In genomic region chr3:114290911-114291901, GRCh38 we compare ENCODE assay signal across 8 cellular contexts. TPM values are rescaled to one million over a fixed set of nuclear protein-coding genes. Genes with fewer than 3 reads are reported as not detected.
DNase-seq lines count a peak whose midpoint lies in the region; ATAC-seq and TF ChIP-seq lines count a peak whose summit lies in the region.

No MANE protein-coding gene starts in this region.

- H3K4me3 ChIP-seq in dorsolateral prefrontal cortex (no peak overlapping the region), mesendoderm (ENCODE audit: low read length) (no peak overlapping the region)

- H3K79me1 ChIP-seq in mesendoderm (ENCODE audit: low read length): no peaks in the 10 kb centered on the region

- no peak overlapping the region for H4K5ac ChIP-seq in mesendoderm (ENCODE audit: low read length)

- no peak overlapping the region for H2BK5ac ChIP-seq in mesendoderm (ENCODE audit: low read length)

- H3K27ac ChIP-seq in dorsolateral prefrontal cortex: no peak overlapping the region
- H3K27ac ChIP-seq in mesendoderm (ENCODE audit: low read depth, low read length): no peak overlapping the region

- ATAC-seq in GM18909 (IDR thresholded peaks at IDR 0.05; ENCODE audit: poor library complexity, unreplicated experiment) (peak; percentile 89), HG03097 (IDR thresholded peaks at IDR 0.05; ENCODE audit: low FRiP score, unreplicated experiment) (peak; percentile 87)

- no CpG with 5 or more reads among the region's 23 CpGs for WGBS in mesendoderm (ENCODE audit: extremely low coverage, insufficient coverage, low lambda C conversion rate)

- TF ChIP-seq CTCF in dorsolateral prefrontal cortex (IDR thresholded peaks at IDR 0.05 in 54 of 56, conservative IDR thresholded peaks at IDR 0.05 in 2 of 56; ENCODE audit: low read depth in 1 of 56, partially characterized antibody in 56 of 56): peak; percentile 29 to 74 (median 62)

- no peaks in the 10 kb centered on the region for H3K79me2 ChIP-seq in mesendoderm (ENCODE audit: control insufficient read depth, insufficient read depth, low read length)

- H3K56ac ChIP-seq in mesendoderm (ENCODE audit: low read length): no peak overlapping the region

- peaks cover 0 to 4% (median 0%) of the 10 kb centered on the region in 45 donors for H3K27me3 ChIP-seq in dorsolateral prefrontal cortex
- no peaks in the 10 kb centered on the region for H3K27me3 ChIP-seq in mesendoderm (ENCODE audit: insufficient read depth, low read length, poor library complexity)

- H3K18ac ChIP-seq in mesendoderm (ENCODE audit: low read length): no peak overlapping the region

- H3K36me3 ChIP-seq in mesendoderm (ENCODE audit: control insufficient read depth, insufficient read depth, low read length): no peaks in the 10 kb centered on the region

- H3K23ac ChIP-seq in mesendoderm (ENCODE audit: low read length): no peak overlapping the region

- no peak overlapping the region for H2BK15ac ChIP-seq in mesendoderm (replicated peaks; ENCODE audit: low read depth)

- H3K4me1 ChIP-seq in mesendoderm (ENCODE audit: control insufficient read depth, low read depth, low read length): no peaks in the 10 kb centered on the region

- H2BK120ac ChIP-seq in mesendoderm (ENCODE audit: low read depth, low read length): no peak overlapping the region

- no peak overlapping the region for H3K4ac ChIP-seq in mesendoderm (ENCODE audit: low read depth, low read length)

- no peak overlapping the region for H4K8ac ChIP-seq in mesendoderm (ENCODE audit: low read depth, low read length)

- H3K9ac ChIP-seq in mesendoderm (ENCODE audit: low read length): no peak overlapping the region

- H2AK5ac ChIP-seq in mesendoderm (ENCODE audit: low read length): no peak overlapping the region

- intact Hi-C loops in dorsolateral prefrontal cortex (cut with DNase I): loop anchor here in 1 of 2 donors (10.0 kb wide), 1 partner anchor 834 kb away; no protein-coding TSS in a partner anchor

- DNase-seq in AG20443 (ENCODE audit: low spot score): peak; percentile 68
- DNase-seq in NCI-H524 (lab: John Stamatoyannopoulos, UW): peak; percentile 50 to 84
- peak; percentile 95 for DNase-seq in activated CD4-positive, alpha-beta T cell treated with anti-CD3 and anti-CD28 coated beads for 48 hours
- DNase-seq in dorsolateral prefrontal cortex: peak in 4 of 10 donors; percentile 9 to 36 (median 26)
- DNase-seq in mesendoderm: peak; percentile 96
- peak; percentile 87 to 96 for DNase-seq in stimulated activated CD8-positive, alpha-beta memory T cell treated with anti-CD3 and anti-CD28 coated beads, Interleukin-4, amount 100 ng/mL, for 1 hour (ENCODE audit: low read depth in 2 of 2, low spot score in 1 of 2)

- no peak overlapping the region for H3K4me2 ChIP-seq in mesendoderm (ENCODE audit: low read length)

RNA-seq across cellular contexts. Expression of gene TIGIT, which starts 2.6 kb away (rescaled TPM):
- 1 to 10 TPM in 3 of 120 experiments, under 1 TPM in 26, not detected in 91; 0.13 to 1.6 (median 0.26) TPM for total RNA-seq in dorsolateral prefrontal cortex
- polyA plus RNA-seq in mesendoderm (2013, experiment 1 of 2): 0.13 TPM
- 0.15 TPM for polyA plus RNA-seq in mesendoderm (2013, experiment 2 of 2)

RNA-seq across cellular contexts. Expression of gene ZNF80, which starts 53.8 kb away (rescaled TPM):
- under 1 TPM in 1 of 120 experiments, not detected in 119; 0.19 TPM for total RNA-seq in dorsolateral prefrontal cortex
- polyA plus RNA-seq in mesendoderm (2013, experiment 1 of 2): not detected
- polyA plus RNA-seq in mesendoderm (2013, experiment 2 of 2): not detected
